Comparison of ENCODE assay signal across 1 cellular context in the genomic region with DNA sequence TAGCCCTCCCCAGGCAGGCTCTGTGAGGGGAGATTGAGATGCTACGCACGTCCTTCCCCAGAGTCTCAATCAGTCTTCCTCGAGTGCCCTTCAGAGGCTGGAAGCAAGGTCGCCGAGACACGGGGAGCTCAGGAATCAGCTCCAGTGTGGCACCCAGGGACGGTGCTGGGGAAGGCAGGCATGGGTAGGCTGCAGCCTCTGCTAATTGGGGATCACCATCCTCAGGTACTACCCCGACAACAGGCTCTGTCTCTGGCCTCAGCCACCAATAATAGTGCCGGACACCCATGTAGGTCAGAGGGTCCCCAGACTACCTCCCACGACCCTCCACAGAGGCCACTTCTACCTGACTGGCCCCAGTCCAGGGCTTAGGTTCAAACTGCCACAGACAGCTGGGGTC.
TF ChIP-seq lines count a peak whose summit lies in the region.

No MANE protein-coding gene starts in this region.

TF ChIP-seq in GM23338, 12 proteins besides CTCF, POLR2A, EP300 and RAD21:
- no peak for TF ChIP-seq CREB1 (CRISPR knock-in tag; IDR thresholded peaks at IDR 0.05; ENCODE audit: low read depth)
- no peak for TF ChIP-seq EZH2phosphoT487 (IDR thresholded peaks at IDR 0.05; ENCODE audit: unreplicated experiment)
- TF ChIP-seq, protein P1, sequence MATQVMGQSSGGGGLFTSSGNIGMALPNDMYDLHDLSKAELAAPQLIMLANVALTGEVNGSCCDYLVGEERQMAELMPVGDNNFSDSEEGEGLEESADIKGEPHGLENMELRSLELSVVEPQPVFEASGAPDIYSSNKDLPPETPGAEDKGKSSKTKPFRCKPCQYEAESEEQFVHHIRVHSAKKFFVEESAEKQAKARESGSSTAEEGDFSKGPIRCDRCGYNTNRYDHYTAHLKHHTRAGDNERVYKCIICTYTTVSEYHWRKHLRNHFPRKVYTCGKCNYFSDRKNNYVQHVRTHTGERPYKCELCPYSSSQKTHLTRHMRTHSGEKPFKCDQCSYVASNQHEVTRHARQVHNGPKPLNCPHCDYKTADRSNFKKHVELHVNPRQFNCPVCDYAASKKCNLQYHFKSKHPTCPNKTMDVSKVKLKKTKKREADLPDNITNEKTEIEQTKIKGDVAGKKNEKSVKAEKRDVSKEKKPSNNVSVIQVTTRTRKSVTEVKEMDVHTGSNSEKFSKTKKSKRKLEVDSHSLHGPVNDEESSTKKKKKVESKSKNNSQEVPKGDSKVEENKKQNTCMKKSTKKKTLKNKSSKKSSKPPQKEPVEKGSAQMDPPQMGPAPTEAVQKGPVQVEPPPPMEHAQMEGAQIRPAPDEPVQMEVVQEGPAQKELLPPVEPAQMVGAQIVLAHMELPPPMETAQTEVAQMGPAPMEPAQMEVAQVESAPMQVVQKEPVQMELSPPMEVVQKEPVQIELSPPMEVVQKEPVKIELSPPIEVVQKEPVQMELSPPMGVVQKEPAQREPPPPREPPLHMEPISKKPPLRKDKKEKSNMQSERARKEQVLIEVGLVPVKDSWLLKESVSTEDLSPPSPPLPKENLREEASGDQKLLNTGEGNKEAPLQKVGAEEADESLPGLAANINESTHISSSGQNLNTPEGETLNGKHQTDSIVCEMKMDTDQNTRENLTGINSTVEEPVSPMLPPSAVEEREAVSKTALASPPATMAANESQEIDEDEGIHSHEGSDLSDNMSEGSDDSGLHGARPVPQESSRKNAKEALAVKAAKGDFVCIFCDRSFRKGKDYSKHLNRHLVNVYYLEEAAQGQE (IDR thresholded peaks at IDR 0.05; ENCODE audit: unreplicated experiment): no peak
- no peak for TF ChIP-seq JUNB (IDR thresholded peaks at IDR 0.05; ENCODE audit: unreplicated experiment)
- TF ChIP-seq, protein P2, sequence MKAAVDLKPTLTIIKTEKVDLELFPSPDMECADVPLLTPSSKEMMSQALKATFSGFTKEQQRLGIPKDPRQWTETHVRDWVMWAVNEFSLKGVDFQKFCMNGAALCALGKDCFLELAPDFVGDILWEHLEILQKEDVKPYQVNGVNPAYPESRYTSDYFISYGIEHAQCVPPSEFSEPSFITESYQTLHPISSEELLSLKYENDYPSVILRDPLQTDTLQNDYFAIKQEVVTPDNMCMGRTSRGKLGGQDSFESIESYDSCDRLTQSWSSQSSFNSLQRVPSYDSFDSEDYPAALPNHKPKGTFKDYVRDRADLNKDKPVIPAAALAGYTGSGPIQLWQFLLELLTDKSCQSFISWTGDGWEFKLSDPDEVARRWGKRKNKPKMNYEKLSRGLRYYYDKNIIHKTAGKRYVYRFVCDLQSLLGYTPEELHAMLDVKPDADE (IDR thresholded peaks at IDR 0.05): no peak
